26 cellular contexts compared by ENCODE assay signal in the genomic region with DNA sequence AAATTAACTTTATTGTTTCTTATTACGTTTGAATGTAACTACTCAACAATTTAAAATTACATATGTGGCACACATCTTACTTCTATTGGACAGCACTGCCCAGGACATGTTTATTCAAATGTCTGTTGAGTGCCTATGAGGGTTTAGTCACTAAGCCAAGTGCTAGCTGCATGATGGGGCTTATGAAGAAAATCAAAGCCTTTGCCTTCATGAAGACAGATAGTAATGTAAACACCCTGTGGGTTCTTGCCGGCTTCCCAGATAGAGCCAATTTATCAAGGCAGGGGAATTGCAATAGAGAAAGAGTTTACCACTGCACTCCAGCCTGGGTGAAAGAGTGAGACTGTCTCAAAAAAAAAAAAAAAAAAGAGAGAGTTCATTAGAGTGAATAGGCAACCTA.
"Had no signal": no experiment of that assay in that cellular context is flagged by ENCODE, and none has a peak within 500 bp of the region (broad histone marks: within the 10 kb centered on the region; RNA-seq: fewer than 3 reads in every experiment).

No MANE protein-coding gene starts in this region.

- DNase-seq: dermis blood vessel endothelial cell; effector memory CD4-positive, alpha-beta T cell; foreskin melanocyte; hypothalamus; immature natural killer cell; left ventricle myocardium superior; lower lobe of right lung; midbrain; naive thymus-derived CD4-positive, alpha-beta T cell; stimulated activated CD4-positive, alpha-beta T cell treated with anti-CD3 and anti-CD28 coated beads, Interleukin-12 subunit alpha, Interleukin-12 subunit beta, amount 100 ng/mL, for 4 hours; stimulated activated CD4-positive, alpha-beta T cell treated with anti-CD3 and anti-CD28 coated beads, Interleukin-1b, Interleukin-23, amount 100 ng/mL, for 48 hours; stimulated activated CD4-positive, alpha-beta T cell treated with anti-CD3 and anti-CD28 coated beads, Interleukin-4, amount 100 ng/mL, for 1 hour; stimulated activated CD8-positive, alpha-beta memory T cell treated with anti-CD3 and anti-CD28 coated beads, Interleukin-4, amount 100 ng/mL, for 48 hours; stimulated activated naive CD4-positive, alpha-beta T cell treated with Interleukin-2 at 50 U/mL for 16 hours; stomach; thyroid gland; trophoblast cell had no signal

- H3K4me1 ChIP-seq: lower lobe of right lung, neural progenitor cell, thyroid gland had no signal

- H3K4me1 Mint-ChIP-seq: neural progenitor cell had no signal

- H3K27ac Mint-ChIP-seq: naive thymus-derived CD4-positive, alpha-beta T cell; nephron; neural progenitor cell had no signal

- H3K27me3 ChIP-seq: esophagus muscularis mucosa, neural progenitor cell, right atrium auricular region, stomach, thyroid gland, vagina had no signal

- H3K27me3 Mint-ChIP-seq: naive thymus-derived CD4-positive, alpha-beta T cell had no signal

- H3K4me3 ChIP-seq: coronary artery, esophagus muscularis mucosa, lower lobe of right lung, neural progenitor cell, prostate gland, right atrium auricular region, smooth muscle cell, stomach, thyroid gland, vagina had no signal

- ATAC-seq: left ventricle myocardium superior; lower lobe of right lung; naive thymus-derived CD4-positive, alpha-beta T cell; sciatic nerve had no signal

- H3K9ac ChIP-seq: neural progenitor cell had no signal

- H3K4me2 ChIP-seq: neural progenitor cell, smooth muscle cell had no signal

- H3K9me3 ChIP-seq: esophagus muscularis mucosa, lower lobe of right lung, prostate gland, right atrium auricular region, thyroid gland, vagina had no signal

- H3K27ac ChIP-seq: coronary artery, esophagus muscularis mucosa, lower lobe of right lung, neural progenitor cell, prostate gland, right atrium auricular region, stomach, thyroid gland, vagina had no signal

- H3K9me3 Mint-ChIP-seq: immature natural killer cell, neural progenitor cell had no signal

- H3K36me3 ChIP-seq: neural progenitor cell, prostate gland, thyroid gland had no signal

- H3K4me3 Mint-ChIP-seq: immature natural killer cell; naive thymus-derived CD4-positive, alpha-beta T cell; nephron; neural progenitor cell had no signal

- H2AFZ ChIP-seq: neural progenitor cell had no signal
